In genomic region chr1:23083714-23084480, GRCh38 we compare ENCODE assay signal across 16 cellular contexts.
DNase-seq lines count a peak whose midpoint lies in the region; ATAC-seq and TF ChIP-seq lines count a peak whose summit lies in the region.
"Had no signal": no experiment of that assay in that cellular context is flagged by ENCODE, and none has a peak within 500 bp of the region (broad histone marks: within the 10 kb centered on the region; RNA-seq: fewer than 3 reads in every experiment).

No MANE protein-coding gene starts in this region.

- no peaks in the 10 kb centered on the region for H3K9me3 ChIP-seq in heart right ventricle
- no peaks in the 10 kb centered on the region for H3K9me3 ChIP-seq in osteoblast (ENCODE audit: low read depth, low read length)

- peak overlapping the region in 3 of 5 experiments; percentile 10 to 94 (median 75) for H3K27ac Mint-ChIP-seq in brain
- H3K27ac Mint-ChIP-seq: dendritic cell treated with granulocyte-macrophage colony-stimulating factor and Interleukin-4, amounts not matched to agents 40 ng/mL and 50 ng/mL, for 4 days; WTC11 had no signal

- H3K4me2 ChIP-seq in osteoblast (ENCODE audit: insufficient read depth, low read length), result no peak overlapping the region

- no peak overlapping the region for H2AFZ ChIP-seq in osteoblast (ENCODE audit: low read length)

- no peak overlapping the region for H3K4me3 Mint-ChIP-seq in brain
- H3K4me3 Mint-ChIP-seq: activated naive CD8-positive, alpha-beta T cell treated with anti-CD3 and anti-CD28 coated beads for 36 hours; dendritic cell treated with granulocyte-macrophage colony-stimulating factor and Interleukin-4, amounts not matched to agents 40 ng/mL and 50 ng/mL, for 4 days; WTC11 had no signal

- DNase-seq in GM03348 (ENCODE audit: low spot score) (peak; percentile 44), heart right ventricle (peak; percentile 25 to 36), osteoblast (ENCODE audit: insufficient read length, low spot score, missing footprints) (peak; percentile 48), DMS 273 (lab: John Stamatoyannopoulos, UW; ENCODE audit: unreplicated experiment) (no peak), GM10266 (ENCODE audit: extremely low spot score) (no peak)
- DNase-seq in activated CD8-positive, alpha-beta memory T cell treated with anti-CD3 and anti-CD28 coated beads, Interleukin-2, amount 50 U/mL, for 48 hours, result no peak
- DNase-seq: activated naive CD8-positive, alpha-beta T cell treated with anti-CD3 and anti-CD28 coated beads for 36 hours; mesenchymal stem cell; NCI-H1694 treated with DMSO at 0.1 percent for 48 hours; NCI-H446 treated with DMSO at 0.1 percent for 48 hours; occipital lobe; stimulated activated CD4-positive, alpha-beta T cell treated with anti-CD3 and anti-CD28 coated beads, Interleukin-12 subunit alpha, Interleukin-12 subunit beta, amount 100 ng/mL, for 4 hours had no signal

- H3K27me3 ChIP-seq in heart right ventricle (no peaks in the 10 kb centered on the region), osteoblast (ENCODE audit: insufficient read depth, low read length) (no peaks in the 10 kb centered on the region)

- no peaks in the 10 kb centered on the region for H3K9me3 Mint-ChIP-seq in brain
- H3K9me3 Mint-ChIP-seq: activated naive CD8-positive, alpha-beta T cell treated with anti-CD3 and anti-CD28 coated beads for 36 hours; dendritic cell treated with granulocyte-macrophage colony-stimulating factor and Interleukin-4, amounts not matched to agents 40 ng/mL and 50 ng/mL, for 4 days; WTC11 had no signal

- no peaks in the 10 kb centered on the region for H3K27me3 Mint-ChIP-seq in brain
- H3K27me3 Mint-ChIP-seq: activated naive CD8-positive, alpha-beta T cell treated with anti-CD3 and anti-CD28 coated beads for 36 hours; dendritic cell treated with granulocyte-macrophage colony-stimulating factor and Interleukin-4, amounts not matched to agents 40 ng/mL and 50 ng/mL, for 4 days had no signal

- peaks cover 0 to 21% (median 12%) of the 10 kb centered on the region in 9 donors for H3K4me1 ChIP-seq in heart right ventricle
- H3K4me1 ChIP-seq in osteoblast (ENCODE audit: insufficient read depth, low read length), result no peaks in the 10 kb centered on the region

- H3K79me2 ChIP-seq in osteoblast (ENCODE audit: insufficient read depth, low read length), result peaks cover 4% of the 10 kb centered on the region

- H3K4me3 ChIP-seq in heart right ventricle (no peak overlapping the region), osteoblast (ENCODE audit: insufficient read depth, low read length) (no peak overlapping the region)

- no peak for TF ChIP-seq CTCF in brain (conservative IDR thresholded peaks at IDR 0.05)
- no peak for TF ChIP-seq CTCF in heart right ventricle (IDR thresholded peaks at IDR 0.05)
- no peak for TF ChIP-seq CTCF in osteoblast (IDR thresholded peaks at IDR 0.05; ENCODE audit: extremely low read depth, low read depth, low read length)
- no peak for TF ChIP-seq CTCF in GM10266 (IDR thresholded peaks at IDR 0.05; ENCODE audit: control insufficient read depth, insufficient read depth, low read depth, missing control alignments)

- H3K4me1 Mint-ChIP-seq in brain, result peaks cover 16% of the 10 kb centered on the region

- H3K36me3 ChIP-seq in heart right ventricle (peaks cover 0 to 100% (median 65%) of the 10 kb centered on the region in 9 donors), osteoblast (ENCODE audit: insufficient read depth, low read length) (peaks cover 99% of the 10 kb centered on the region)

- H4K20me1 ChIP-seq in osteoblast (ENCODE audit: insufficient read depth, low read length), result peaks cover 2% of the 10 kb centered on the region

- WGBS in heart right ventricle, 2 donors, result 63 to 66% methylated on average over 5 of the region's 5 CpGs

- peak; percentile 54 to 78 (median 64) for ATAC-seq in heart right ventricle
- no peak for ATAC-seq in GM18861 (IDR thresholded peaks at IDR 0.05; ENCODE audit: unreplicated experiment)

- peaks cover 84% of the 10 kb centered on the region for H3K36me3 Mint-ChIP-seq in brain

- intact Hi-C loops in heart right ventricle (cut with DNase I), result loop anchor here in 1 of 10 donors (10.0 kb wide), 1 partner anchor 181 kb away; no protein-coding TSS in a partner anchor

- H3K27ac ChIP-seq in heart right ventricle, result peak overlapping the region in 2 of 10 donors; percentile 9 to 26
- H3K27ac ChIP-seq in osteoblast (ENCODE audit: low read depth, low read length), result no peak overlapping the region

Comparison
In these comparisons a context has a peak if more than half of its experiments do, and no peak if none do; other contexts are left out.
1. DNase-seq: peak in GM03348 (single experiment), heart right ventricle (2 of 2) and osteoblast (single experiment); none in DMS 273 (single experiment), activated CD8-positive, alpha-beta memory T cell treated with anti-CD3 and anti-CD28 coated beads, Interleukin-2, amount 50 U/mL, for 48 hours (single experiment) and GM10266 (single experiment).